ENCODE assay signal across 1 cellular context in the genomic region with DNA sequence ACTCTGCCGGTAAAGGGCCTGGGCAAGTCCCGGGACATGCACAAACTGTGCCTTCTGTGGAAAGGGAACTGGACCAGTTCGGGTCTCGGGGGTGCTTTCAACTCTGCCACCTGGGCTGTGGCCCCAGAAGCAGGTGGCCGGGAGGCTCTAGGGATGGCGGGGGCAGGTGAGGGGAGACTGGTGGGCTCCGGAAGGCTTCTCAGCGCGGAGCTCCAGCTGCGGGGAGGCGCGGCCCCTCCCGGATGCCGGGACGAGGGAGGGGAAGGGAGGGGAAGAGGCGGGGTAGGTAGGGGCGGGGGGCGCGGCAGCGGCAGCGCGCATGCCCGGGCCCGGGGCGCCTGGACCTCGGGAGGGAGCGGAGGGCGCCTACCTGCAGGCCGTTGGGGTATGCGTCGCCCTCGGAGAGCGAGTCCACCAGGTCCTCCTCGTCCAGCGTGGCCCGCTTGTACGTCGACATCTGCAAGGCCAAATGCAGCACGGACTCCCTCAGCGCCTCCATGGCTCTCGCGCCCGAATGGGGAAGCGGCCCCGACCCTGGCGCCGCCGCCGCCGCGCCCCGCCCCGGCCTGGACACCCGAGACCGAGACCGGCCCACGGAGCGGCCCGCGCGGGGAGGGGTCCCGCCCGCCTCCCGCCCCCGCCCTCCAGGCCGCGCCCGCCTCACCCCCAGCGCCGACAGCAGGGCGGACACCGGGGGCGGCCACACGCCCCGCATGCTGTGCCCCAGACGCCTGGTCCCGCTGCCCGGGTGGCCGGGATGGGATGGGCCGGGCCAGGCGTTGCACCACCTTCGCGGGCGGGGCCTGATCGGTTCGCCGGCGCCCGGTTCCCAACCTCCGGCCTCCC.
TF ChIP-seq lines count a peak whose summit lies in the region.

A gene (minus strand): TSS at position 764 of the 846 bp plus-strand sequence. CDS start 49 bp downstream, at position 715.

TF ChIP-seq in GM12878, 131 proteins besides CTCF, POLR2A, EP300 and RAD21:
- TF ChIP-seq, protein P1, sequence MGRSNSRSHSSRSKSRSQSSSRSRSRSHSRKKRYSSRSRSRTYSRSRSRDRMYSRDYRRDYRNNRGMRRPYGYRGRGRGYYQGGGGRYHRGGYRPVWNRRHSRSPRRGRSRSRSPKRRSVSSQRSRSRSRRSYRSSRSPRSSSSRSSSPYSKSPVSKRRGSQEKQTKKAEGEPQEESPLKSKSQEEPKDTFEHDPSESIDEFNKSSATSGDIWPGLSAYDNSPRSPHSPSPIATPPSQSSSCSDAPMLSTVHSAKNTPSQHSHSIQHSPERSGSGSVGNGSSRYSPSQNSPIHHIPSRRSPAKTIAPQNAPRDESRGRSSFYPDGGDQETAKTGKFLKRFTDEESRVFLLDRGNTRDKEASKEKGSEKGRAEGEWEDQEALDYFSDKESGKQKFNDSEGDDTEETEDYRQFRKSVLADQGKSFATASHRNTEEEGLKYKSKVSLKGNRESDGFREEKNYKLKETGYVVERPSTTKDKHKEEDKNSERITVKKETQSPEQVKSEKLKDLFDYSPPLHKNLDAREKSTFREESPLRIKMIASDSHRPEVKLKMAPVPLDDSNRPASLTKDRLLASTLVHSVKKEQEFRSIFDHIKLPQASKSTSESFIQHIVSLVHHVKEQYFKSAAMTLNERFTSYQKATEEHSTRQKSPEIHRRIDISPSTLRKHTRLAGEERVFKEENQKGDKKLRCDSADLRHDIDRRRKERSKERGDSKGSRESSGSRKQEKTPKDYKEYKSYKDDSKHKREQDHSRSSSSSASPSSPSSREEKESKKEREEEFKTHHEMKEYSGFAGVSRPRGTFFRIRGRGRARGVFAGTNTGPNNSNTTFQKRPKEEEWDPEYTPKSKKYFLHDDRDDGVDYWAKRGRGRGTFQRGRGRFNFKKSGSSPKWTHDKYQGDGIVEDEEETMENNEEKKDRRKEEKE (IDR thresholded peaks at IDR 0.05) = no peak
- TF ChIP-seq BACH1 (IDR thresholded peaks at IDR 0.05; ENCODE audit: borderline replicate concordance) (peak; percentile 38; the same call in 1 of the 2 replicates), EGR1 (IDR thresholded peaks at IDR 0.05; ENCODE audit: borderline replicate concordance in 1 of 2, low read depth in 2 of 2, low read length in 2 of 2) (peak in 1 of 2 experiments; percentile 53; a peak in 1 of 3 replicates), ASH2L (IDR thresholded peaks at IDR 0.05; ENCODE audit: borderline replicate concordance, low read depth) (no peak), SPI1 (IDR thresholded peaks at IDR 0.05; ENCODE audit: borderline replicate concordance, insufficient read depth, low read depth, low read length) (peak; percentile 19; the same call in 1 of the 2 replicates), ZNF217 (IDR thresholded peaks at IDR 0.05) (no peak), IKZF2 (IDR thresholded peaks at IDR 0.05) (peak in 1 of 2 experiments; percentile 19; a peak in 1 of 4 replicates), GATAD2B (conservative IDR thresholded peaks at IDR 0.05; ENCODE audit: low read depth) (peak; percentile 9; the same call in 1 of the 2 replicates), TCF12 (IDR thresholded peaks at IDR 0.05; ENCODE audit: low read depth, low read length) (0 out of 2 replicates have a peak, but pooled peaks have one; percentile 50), NBN (IDR thresholded peaks at IDR 0.05) (0 out of 2 replicates have a peak, but pooled peaks have one; percentile 14)
- TF ChIP-seq, protein P2, sequence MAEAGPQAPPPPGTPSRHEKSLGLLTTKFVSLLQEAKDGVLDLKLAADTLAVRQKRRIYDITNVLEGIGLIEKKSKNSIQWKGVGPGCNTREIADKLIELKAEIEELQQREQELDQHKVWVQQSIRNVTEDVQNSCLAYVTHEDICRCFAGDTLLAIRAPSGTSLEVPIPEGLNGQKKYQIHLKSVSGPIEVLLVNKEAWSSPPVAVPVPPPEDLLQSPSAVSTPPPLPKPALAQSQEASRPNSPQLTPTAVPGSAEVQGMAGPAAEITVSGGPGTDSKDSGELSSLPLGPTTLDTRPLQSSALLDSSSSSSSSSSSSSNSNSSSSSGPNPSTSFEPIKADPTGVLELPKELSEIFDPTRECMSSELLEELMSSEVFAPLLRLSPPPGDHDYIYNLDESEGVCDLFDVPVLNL (IDR thresholded peaks at IDR 0.05; ENCODE audit: low read depth, low read length) = no peak
